ENCODE assay signal across 8 cellular contexts in the genomic region with DNA sequence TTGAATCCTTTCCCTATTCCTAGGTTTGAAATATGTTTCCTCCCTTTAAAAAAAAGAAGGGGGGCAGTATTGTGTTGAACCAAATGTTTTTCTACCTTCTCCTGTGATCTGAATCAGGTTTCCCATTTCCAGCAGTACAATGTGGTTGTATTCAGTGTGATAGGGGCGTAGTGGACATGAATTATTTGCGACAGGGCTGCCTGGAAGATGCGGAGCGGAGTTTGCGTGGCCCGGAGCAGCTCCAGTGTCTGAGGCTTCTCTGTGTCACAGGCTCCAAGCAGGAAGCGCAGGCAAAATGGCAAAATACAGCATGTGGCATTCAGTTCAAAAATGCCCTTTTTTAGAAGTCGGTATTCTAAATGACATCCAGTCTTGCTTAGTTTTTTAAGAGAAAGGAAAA.
A peak's percentile ranks its signal among the peaks of the same experiment; 100 is the strongest.
DNase-seq lines count a peak whose midpoint lies in the region; ATAC-seq and TF ChIP-seq lines count a peak whose summit lies in the region.

No MANE protein-coding gene starts in this region.

- H3K27me3 Mint-ChIP-seq in WTC11 (ENCODE audit: low read depth) (no peaks in the 10 kb centered on the region), chondrocyte (ENCODE audit: low read depth) (no peaks in the 10 kb centered on the region)

- H3K36me3 Mint-ChIP-seq in WTC11 (no peaks in the 10 kb centered on the region), chondrocyte (ENCODE audit: low read depth) (no peaks in the 10 kb centered on the region)

- peaks cover 85% of the 10 kb centered on the region for H3K4me1 Mint-ChIP-seq in WTC11
- H3K4me1 Mint-ChIP-seq in chondrocyte (ENCODE audit: low read depth) = peaks cover 86% of the 10 kb centered on the region

- H3K27ac Mint-ChIP-seq in WTC11 = peak overlapping the region; percentile 97
- peak overlapping the region; percentile 96 for H3K27ac Mint-ChIP-seq in chondrocyte (ENCODE audit: unreplicated experiment)

- POLR2A ChIA-PET in WTC11 (lab: Charles Lee) = no interaction called here

- TF ChIP-seq CTCF in WTC11 (IDR thresholded peaks at IDR 0.05) (no peak), chondrocyte (IDR thresholded peaks at IDR 0.05) (peak; percentile 52)

- H3K4me3 Mint-ChIP-seq in WTC11 (peak overlapping the region; percentile 95), chondrocyte (ENCODE audit: unreplicated experiment) (peak overlapping the region; percentile 76)

- DNase-seq in GDM1 (lab: John Stamatoyannopoulos, UW) = peak; percentile 87
- peak; percentile 71 for DNase-seq in NCI-H2227 treated with DMSO at 0.1 percent for 48 hours (lab: John Stamatoyannopoulos, UW)
- peak; percentile 67 for DNase-seq in WTC11 (ENCODE audit: low spot score)
- no peak for DNase-seq in chondrocyte (ENCODE audit: low spot score)
- DNase-seq in kidney glomerular epithelial cell (lab: John Stamatoyannopoulos, UW) = peak; percentile 81
- peak; percentile 52 to 68 (median 64) for DNase-seq in stimulated activated CD4-positive, alpha-beta T cell treated with anti-CD3 and anti-CD28 coated beads, Interleukin-12 subunit alpha, Interleukin-12 subunit beta, amount 100 ng/mL, for 48 hours (ENCODE audit: low read depth in 2 of 3, low spot score in 1 of 3)

- peak; percentile 32 for ATAC-seq in HG03097 (IDR thresholded peaks at IDR 0.05; ENCODE audit: low FRiP score, unreplicated experiment)
- peak; percentile 11 for ATAC-seq in WTC11
- no peak for ATAC-seq in HG03442 (IDR thresholded peaks at IDR 0.05; ENCODE audit: unreplicated experiment)

- CTCF ChIA-PET in WTC11 (lab: Charles Lee) = no interaction called here

- H3K9me3 Mint-ChIP-seq in WTC11 (no peaks in the 10 kb centered on the region), chondrocyte (ENCODE audit: low read depth) (no peaks in the 10 kb centered on the region)

TF ChIP-seq in WTC11, 78 proteins besides CTCF, POLR2A, EP300 and RAD21:
- TF ChIP-seq, protein P1, sequence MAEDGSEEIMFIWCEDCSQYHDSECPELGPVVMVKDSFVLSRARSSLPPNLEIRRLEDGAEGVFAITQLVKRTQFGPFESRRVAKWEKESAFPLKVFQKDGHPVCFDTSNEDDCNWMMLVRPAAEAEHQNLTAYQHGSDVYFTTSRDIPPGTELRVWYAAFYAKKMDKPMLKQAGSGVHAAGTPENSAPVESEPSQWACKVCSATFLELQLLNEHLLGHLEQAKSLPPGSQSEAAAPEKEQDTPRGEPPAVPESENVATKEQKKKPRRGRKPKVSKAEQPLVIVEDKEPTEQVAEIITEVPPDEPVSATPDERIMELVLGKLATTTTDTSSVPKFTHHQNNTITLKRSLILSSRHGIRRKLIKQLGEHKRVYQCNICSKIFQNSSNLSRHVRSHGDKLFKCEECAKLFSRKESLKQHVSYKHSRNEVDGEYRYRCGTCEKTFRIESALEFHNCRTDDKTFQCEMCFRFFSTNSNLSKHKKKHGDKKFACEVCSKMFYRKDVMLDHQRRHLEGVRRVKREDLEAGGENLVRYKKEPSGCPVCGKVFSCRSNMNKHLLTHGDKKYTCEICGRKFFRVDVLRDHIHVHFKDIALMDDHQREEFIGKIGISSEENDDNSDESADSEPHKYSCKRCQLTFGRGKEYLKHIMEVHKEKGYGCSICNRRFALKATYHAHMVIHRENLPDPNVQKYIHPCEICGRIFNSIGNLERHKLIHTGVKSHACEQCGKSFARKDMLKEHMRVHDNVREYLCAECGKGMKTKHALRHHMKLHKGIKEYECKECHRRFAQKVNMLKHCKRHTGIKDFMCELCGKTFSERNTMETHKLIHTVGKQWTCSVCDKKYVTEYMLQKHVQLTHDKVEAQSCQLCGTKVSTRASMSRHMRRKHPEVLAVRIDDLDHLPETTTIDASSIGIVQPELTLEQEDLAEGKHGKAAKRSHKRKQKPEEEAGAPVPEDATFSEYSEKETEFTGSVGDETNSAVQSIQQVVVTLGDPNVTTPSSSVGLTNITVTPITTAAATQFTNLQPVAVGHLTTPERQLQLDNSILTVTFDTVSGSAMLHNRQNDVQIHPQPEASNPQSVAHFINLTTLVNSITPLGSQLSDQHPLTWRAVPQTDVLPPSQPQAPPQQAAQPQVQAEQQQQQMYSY (CRISPR knock-in tag; IDR thresholded peaks at IDR 0.05) = peak; percentile 98
- TF ChIP-seq CBFB (CRISPR knock-in tag; IDR thresholded peaks at IDR 0.05; ENCODE audit: low read depth) (no peak), ZNF423 (CRISPR knock-in tag; IDR thresholded peaks at IDR 0.05) (no peak)
